1 cellular context compared by ENCODE assay signal in genomic region chr1:22555386-22555656, GRCh38.
TF ChIP-seq lines count a peak whose summit lies in the region.

No MANE protein-coding gene starts in this region.

TF ChIP-seq in GM23338, 12 proteins besides CTCF, POLR2A, EP300 and RAD21 (continued from another document):
- TF ChIP-seq ETS1 (IDR thresholded peaks at IDR 0.05) (no peak), JUNB (IDR thresholded peaks at IDR 0.05; ENCODE audit: unreplicated experiment) (no peak), ZNF331 (CRISPR knock-in tag; IDR thresholded peaks at IDR 0.05; ENCODE audit: low read depth) (no peak), EZH2 (IDR thresholded peaks at IDR 0.05; ENCODE audit: low read depth, unreplicated experiment) (no peak), CREB1 (CRISPR knock-in tag; IDR thresholded peaks at IDR 0.05; ENCODE audit: low read depth) (no peak)
